Comparison of ENCODE assay signal across 11 cellular contexts in genomic region chr10:114766470-114766869, GRCh38. TPM values are rescaled to one million over a fixed set of nuclear protein-coding genes. Genes with fewer than 3 reads are reported as not detected.
DNase-seq lines count a peak whose midpoint lies in the region; ATAC-seq, FAIRE-seq and TF ChIP-seq lines count a peak whose summit lies in the region.
"Had no signal": no experiment of that assay in that cellular context is flagged by ENCODE, and none has a peak within 500 bp of the region (broad histone marks: within the 10 kb centered on the region; RNA-seq: fewer than 3 reads in every experiment).

No MANE protein-coding gene starts in this region.

- H3K4me1 ChIP-seq in body of pancreas (peaks cover 14% of the 10 kb centered on the region), keratinocyte (ENCODE audit: control insufficient read depth, extremely low read depth, insufficient read depth, low read length) (peaks cover 12% of the 10 kb centered on the region), subcutaneous abdominal adipose tissue (ENCODE audit: control insufficient read depth in 5 of 5, insufficient read depth in 5 of 5, low read length in 5 of 5) (peaks cover 0 to 27% (median 20%) of the 10 kb centered on the region in 5 donors)

- POLR2A ChIA-PET in activated naive CD8-positive, alpha-beta T cell treated with anti-CD3 and anti-CD28 coated beads, Interleukin-2, amount 10 ng/mL, durations not matched to agents 7 days and 5 days (lab: Charles Lee) = no interaction called here

- ATAC-seq in activated naive CD8-positive, alpha-beta T cell treated with anti-CD3 and anti-CD28 coated beads, Interleukin-2, amount 10 ng/mL, durations not matched to agents 7 days and 5 days (ENCODE audit: low read depth) = no peak
- ATAC-seq in activated naive CD8-positive, alpha-beta T cell treated with anti-CD3 and anti-CD28 coated beads, Interleukin-2, amount 50 U/mL, for 24 hours = no peak
- peak; percentile 51 for ATAC-seq in body of pancreas
- no peak for ATAC-seq in HG02885 (IDR thresholded peaks at IDR 0.05; ENCODE audit: poor library complexity, unreplicated experiment)
- no peak for ATAC-seq in GM21390 (IDR thresholded peaks at IDR 0.05; ENCODE audit: unreplicated experiment)

- no peaks in the 10 kb centered on the region for H3K79me2 ChIP-seq in keratinocyte (ENCODE audit: control insufficient read depth, insufficient read depth, low read length)

- no peak for DNase-seq in activated naive CD8-positive, alpha-beta T cell treated with anti-CD3 and anti-CD28 coated beads, Interleukin-2, amount 10 ng/mL, durations not matched to agents 7 days and 5 days
- no peak for DNase-seq in activated naive CD8-positive, alpha-beta T cell treated with anti-CD3 and anti-CD28 coated beads, Interleukin-2, amount 50 U/mL, for 24 hours
- DNase-seq in body of pancreas = peak in 2 of 4 donors; percentile 25 to 27
- no peak for DNase-seq in keratinocyte (ENCODE audit: low read depth, low spot score)
- no peak for DNase-seq in NCI-H1694 treated with DMSO at 0.1 percent for 48 hours (lab: John Stamatoyannopoulos, UW)
- DNase-seq: AML-193 had no signal

- H3K36me3 ChIP-seq in body of pancreas (replicated peaks in 1 of 2; ENCODE audit: insufficient read depth in 1 of 2, low read depth in 2 of 2) (no peaks in the 10 kb centered on the region), keratinocyte (ENCODE audit: control insufficient read depth in 2 of 2, extremely low read depth in 1 of 2, insufficient read depth in 2 of 2, low read length in 2 of 2) (no peaks in the 10 kb centered on the region), subcutaneous abdominal adipose tissue (ENCODE audit: control insufficient read depth in 5 of 5, insufficient read depth in 5 of 5, low read length in 5 of 5) (no peaks in the 10 kb centered on the region)
- H3K36me3 ChIP-seq: vagina had no signal

- H3K9ac ChIP-seq in keratinocyte (ENCODE audit: control insufficient read depth, extremely low read depth, insufficient read depth, low read length) = no peak overlapping the region
- peak overlapping the region in 1 of 5 donors; percentile 68 for H3K9ac ChIP-seq in subcutaneous abdominal adipose tissue (ENCODE audit: low read length in 5 of 5)

- no peaks in the 10 kb centered on the region for H3K9me3 ChIP-seq in body of pancreas
- no peaks in the 10 kb centered on the region for H3K9me3 ChIP-seq in keratinocyte (ENCODE audit: control insufficient read depth, low read depth, low read length)
- no peaks in the 10 kb centered on the region for H3K9me3 ChIP-seq in subcutaneous abdominal adipose tissue (ENCODE audit: control insufficient read depth in 5 of 5, low read length in 5 of 5)
- H3K9me3 ChIP-seq: vagina had no signal

- intact Hi-C loops in body of pancreas (cut with DNase I) = no loop called here

- peak overlapping the region; percentile 95 for H3K4me2 ChIP-seq in keratinocyte (ENCODE audit: control insufficient read depth, extremely low read depth, insufficient read depth, low read depth, low read length)

- H3K4me1 Mint-ChIP-seq in activated naive CD8-positive, alpha-beta T cell treated with anti-CD3 and anti-CD28 coated beads, Interleukin-2, amount 10 ng/mL, durations not matched to agents 7 days and 5 days = peaks cover 3% of the 10 kb centered on the region
- H3K4me1 Mint-ChIP-seq in activated naive CD8-positive, alpha-beta T cell treated with anti-CD3 and anti-CD28 coated beads, Interleukin-2, amount 50 U/mL, for 24 hours = peaks cover 4% of the 10 kb centered on the region

- H2AFZ ChIP-seq in keratinocyte (ENCODE audit: control insufficient read depth, low read length) = no peak overlapping the region

- H3K9me3 Mint-ChIP-seq in activated naive CD8-positive, alpha-beta T cell treated with anti-CD3 and anti-CD28 coated beads, Interleukin-2, amount 10 ng/mL, durations not matched to agents 7 days and 5 days = no peaks in the 10 kb centered on the region
- no peaks in the 10 kb centered on the region for H3K9me3 Mint-ChIP-seq in activated naive CD8-positive, alpha-beta T cell treated with anti-CD3 and anti-CD28 coated beads, Interleukin-2, amount 50 U/mL, for 24 hours

- peak; percentile 13 for FAIRE-seq in keratinocyte (lab: Jason Lieb, UNC)

- no peaks in the 10 kb centered on the region for H3K9me1 ChIP-seq in keratinocyte (ENCODE audit: control insufficient read depth, extremely low read depth, insufficient read depth, low read length)

- H3K27ac ChIP-seq in body of pancreas (no peak overlapping the region), keratinocyte (ENCODE audit: control insufficient read depth, insufficient read depth, low read length) (no peak overlapping the region), subcutaneous abdominal adipose tissue (ENCODE audit: low read depth, low read length) (no peak overlapping the region)
- H3K27ac ChIP-seq: HL-60, vagina had no signal

- dilution Hi-C loops in keratinocyte (cut with MboI; ENCODE audit: extremely low pct_ligation_motif_present, low sequenced_read_pairs) = no loop called here

- WGBS in body of pancreas, 2 donors = 36 to 37% methylated on average over 6 of the region's 6 CpGs

- H4K20me1 ChIP-seq in keratinocyte (ENCODE audit: control insufficient read depth, extremely low read depth, insufficient read depth, low read length) = no peaks in the 10 kb centered on the region

- H3K4me3 ChIP-seq in body of pancreas = no peak overlapping the region
- H3K4me3 ChIP-seq in keratinocyte (ENCODE audit: control insufficient read depth in 2 of 3, extremely low read depth in 1 of 3, insufficient read depth in 2 of 3, low read depth in 1 of 3, low read length in 3 of 3) = no peak overlapping the region
- peak overlapping the region in 4 of 5 donors; percentile 63 to 75 (median 70) for H3K4me3 ChIP-seq in subcutaneous abdominal adipose tissue (ENCODE audit: low read depth in 1 of 5, low read length in 5 of 5)

- peak overlapping the region; percentile 18 for H3K4me3 Mint-ChIP-seq in activated naive CD8-positive, alpha-beta T cell treated with anti-CD3 and anti-CD28 coated beads, Interleukin-2, amount 10 ng/mL, durations not matched to agents 7 days and 5 days
- no peak overlapping the region for H3K4me3 Mint-ChIP-seq in activated naive CD8-positive, alpha-beta T cell treated with anti-CD3 and anti-CD28 coated beads, Interleukin-2, amount 50 U/mL, for 24 hours

- TF ChIP-seq CTCF in body of pancreas (IDR thresholded peaks at IDR 0.05) (no peak), keratinocyte (optimal IDR thresholded peaks at IDR 0.05 in 1 of 3, IDR thresholded peaks at IDR 0.05 in 1 of 3, conservative IDR thresholded peaks at IDR 0.05 in 1 of 3; ENCODE audit: extremely low read depth in 1 of 3, insufficient read depth in 2 of 3, low read length in 3 of 3) (no peak)

- H3K27me3 ChIP-seq in body of pancreas = no peaks in the 10 kb centered on the region
- no peaks in the 10 kb centered on the region for H3K27me3 ChIP-seq in keratinocyte (ENCODE audit: control insufficient read depth, extremely low read depth, insufficient read depth, low read length)
- H3K27me3 ChIP-seq in subcutaneous abdominal adipose tissue (ENCODE audit: control insufficient read depth in 5 of 5, insufficient read depth in 4 of 5, low read length in 5 of 5) = no peaks in the 10 kb centered on the region
- H3K27me3 ChIP-seq: vagina had no signal

- no peak overlapping the region for H3K27ac Mint-ChIP-seq in activated naive CD8-positive, alpha-beta T cell treated with anti-CD3 and anti-CD28 coated beads, Interleukin-2, amount 10 ng/mL, durations not matched to agents 7 days and 5 days
- no peak overlapping the region for H3K27ac Mint-ChIP-seq in activated naive CD8-positive, alpha-beta T cell treated with anti-CD3 and anti-CD28 coated beads, Interleukin-2, amount 50 U/mL, for 24 hours

- no peak for TF ChIP-seq POLR2A in body of pancreas (IDR thresholded peaks at IDR 0.05)

- H3K36me3 Mint-ChIP-seq in activated naive CD8-positive, alpha-beta T cell treated with anti-CD3 and anti-CD28 coated beads, Interleukin-2, amount 10 ng/mL, durations not matched to agents 7 days and 5 days = no peaks in the 10 kb centered on the region
- no peaks in the 10 kb centered on the region for H3K36me3 Mint-ChIP-seq in activated naive CD8-positive, alpha-beta T cell treated with anti-CD3 and anti-CD28 coated beads, Interleukin-2, amount 50 U/mL, for 24 hours (ENCODE audit: low read depth)

- peaks cover 67% of the 10 kb centered on the region for H3K27me3 Mint-ChIP-seq in activated naive CD8-positive, alpha-beta T cell treated with anti-CD3 and anti-CD28 coated beads, Interleukin-2, amount 10 ng/mL, durations not matched to agents 7 days and 5 days
- peaks cover 46% of the 10 kb centered on the region for H3K27me3 Mint-ChIP-seq in activated naive CD8-positive, alpha-beta T cell treated with anti-CD3 and anti-CD28 coated beads, Interleukin-2, amount 50 U/mL, for 24 hours

RNA-seq across cellular contexts. Expression of gene FHIP2A, which starts 55.1 kb away (rescaled TPM):
- 10 to 100 TPM; 26.4 to 29.7 TPM for total RNA-seq in activated naive CD8-positive, alpha-beta T cell treated with anti-CD3 and anti-CD28 coated beads, Interleukin-2, amount 10 ng/mL, durations not matched to agents 7 days and 5 days
- total RNA-seq in body of pancreas = 10 to 100 TPM; 14.8 to 19.8 TPM
- 8.0 to 14.9 TPM (median 9.6 TPM) in 3 replicates for polyA plus RNA-seq in keratinocyte
- polyA plus RNA-seq in keratinocyte (2011; ENCODE audit: low read depth) = 5.2 TPM
- 3.6 and 8.2 TPM in 2 replicates for polyA plus RNA-seq in keratinocyte (2011; cell fraction: cytosol; rRNA removed)
- polyA plus RNA-seq in keratinocyte (2011; cell fraction: nucleus; rRNA removed) = 13.8 and 18.7 TPM in 2 replicates
- 6.0 and 8.2 TPM in 2 replicates for polyA plus RNA-seq in keratinocyte (2012; ENCODE audit: low replicate concordance)
- 4.7 to 20.9 TPM (median 11.0 TPM) in 3 replicates for polyA minus RNA-seq in keratinocyte
- polyA minus RNA-seq in keratinocyte (2011; cell fraction: cytosol; rRNA and poly(A)+ RNA removed) = 17.3 TPM
- polyA minus RNA-seq in keratinocyte (2011; cell fraction: nucleus; rRNA and poly(A)+ RNA removed) = 22.5 and 31.3 TPM in 2 replicates

Comparison
In these comparisons a context has a peak if more than half of its experiments do, and no peak if none do; other contexts are left out.
1. H3K4me3 ChIP-seq: peak in subcutaneous abdominal adipose tissue (4 of 5); none in body of pancreas (0 of 2) and keratinocyte (0 of 3).